ENCODE assay signal across 25 cellular contexts in the genomic region with DNA sequence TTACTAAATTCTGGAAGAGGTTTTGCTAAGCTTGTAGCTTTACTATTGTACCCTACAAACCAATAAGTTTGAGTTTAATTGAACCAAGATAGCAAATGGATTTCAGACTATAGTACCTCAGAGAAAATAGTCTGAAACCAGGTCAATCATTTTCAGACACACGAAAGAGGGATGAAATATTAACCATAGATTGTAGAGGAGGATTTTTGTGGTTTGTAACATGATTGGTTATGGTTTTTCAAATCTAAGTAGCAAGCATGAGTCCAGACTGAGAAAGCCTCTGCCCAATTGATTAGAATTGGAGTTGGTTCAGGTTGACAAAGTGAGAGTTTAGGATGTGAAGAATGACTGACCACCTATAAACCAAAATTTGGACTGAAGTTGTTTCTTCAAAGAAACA.
A peak's percentile ranks its signal among the peaks of the same experiment; 100 is the strongest.
DNase-seq lines count a peak whose midpoint lies in the region; ATAC-seq, FAIRE-seq and TF ChIP-seq lines count a peak whose summit lies in the region.
"Had no signal": no experiment of that assay in that cellular context is flagged by ENCODE, and none has a peak within 500 bp of the region (broad histone marks: within the 10 kb centered on the region; RNA-seq: fewer than 3 reads in every experiment).

No MANE protein-coding gene starts in this region.

- ATAC-seq in GM19438 (IDR thresholded peaks at IDR 0.05; ENCODE audit: low read depth, unreplicated experiment), result peak; percentile 84
- ATAC-seq in HG02759 (IDR thresholded peaks at IDR 0.05; ENCODE audit: unreplicated experiment), result peak; percentile 53
- peak; percentile 79 for ATAC-seq in HG03354 (IDR thresholded peaks at IDR 0.05; ENCODE audit: poor library complexity, severe bottlenecking, unreplicated experiment)
- no peak for ATAC-seq in omental fat pad (ENCODE audit: low FRiP score)
- ATAC-seq in right cardiac atrium, result no peak
- no peak for ATAC-seq in foreskin keratinocyte
- ATAC-seq: activated CD8-positive, alpha-beta T cell treated with anti-CD3 and anti-CD28 coated beads, Interleukin-2, amount 10 ng/mL, durations not matched to agents 7 days and 5 days; activated T-cell treated with anti-CD3 and anti-CD28 coated beads, Interleukin-2, amount 50 U/mL, for 4 hours; esophagus mucosa; K562; natural killer cell treated with Interleukin-12 subunit alpha and Interleukin-12 subunit beta and Interleukin-15 and Interleukin-18, amount 100 ng/mL, for 72 hours; SK-N-SH treated with all-trans-retinoic acid at 6 μM for 48 hours; stimulated activated naive CD8-positive, alpha-beta T cell treated with anti-CD3 and anti-CD28 coated beads, Interleukin-15, amount 100 ng/mL, for 72 hours had no signal

- TF ChIP-seq CTCF in omental fat pad (IDR thresholded peaks at IDR 0.05) (no peak), foreskin keratinocyte (conservative IDR thresholded peaks at IDR 0.05) (no peak)

- H3K36me3 ChIP-seq in small intestine (ENCODE audit: control insufficient read depth in 2 of 2, insufficient read depth in 2 of 2, low read length in 2 of 2), result no peaks in the 10 kb centered on the region
- H3K36me3 ChIP-seq: ascending aorta, upper lobe of left lung had no signal

- intact Hi-C loops in right cardiac atrium (cut with DNase I), result no loop called here

- 33 to 68% (median 54%) methylated on average over 1 of the region's 1 CpG for WGBS in small intestine, 3 donors
- 81% methylated on average over 1 of the region's 1 CpG for WGBS in right cardiac atrium

- DNase-seq in omental fat pad (ENCODE audit: low spot score), result no peak
- no peak for DNase-seq in small intestine
- no peak for DNase-seq in right cardiac atrium
- DNase-seq in foreskin keratinocyte, result no peak
- DNase-seq: activated CD4-positive, CD25-positive, alpha-beta regulatory T cell; activated CD8-positive, alpha-beta T cell treated with anti-CD3 and anti-CD28 coated beads, Interleukin-2, amount 10 ng/mL, durations not matched to agents 7 days and 5 days; activated naive CD4-positive, alpha-beta T cell treated with anti-CD3 and anti-CD28 coated beads, Interleukin-2, amount 10 ng/mL, durations not matched to agents 7 days and 5 days; activated T-cell treated with anti-CD3 and anti-CD28 coated beads, Interleukin-2, amount 50 U/mL, for 4 hours; COR-L47; effector CD4-positive, alpha-beta T cell; NCI-H2029; NCI-H446 treated with DMSO at 0.1 percent for 48 hours; NK-92 treated with Interleukin-12 subunit alpha and Interleukin-12 subunit beta, amount 100 ng/mL, for 24 hours; posterior cingulate gyrus; stimulated activated naive CD8-positive, alpha-beta T cell treated with anti-CD3 and anti-CD28 coated beads, Interleukin-15, amount 100 ng/mL, for 72 hours; T-helper 9 cell; upper lobe of left lung had no signal

- H3K4me3 ChIP-seq in small intestine (ENCODE audit: low read depth in 1 of 2, low read length in 2 of 2) (no peak overlapping the region), right cardiac atrium (ENCODE audit: low read length) (no peak overlapping the region)
- H3K4me3 ChIP-seq: ascending aorta, K562, upper lobe of left lung had no signal

- H3K9me3 ChIP-seq in small intestine (ENCODE audit: control insufficient read depth, low read depth), result no peaks in the 10 kb centered on the region
- no peaks in the 10 kb centered on the region for H3K9me3 ChIP-seq in right cardiac atrium (ENCODE audit: control insufficient read depth, low read length)
- H3K9me3 ChIP-seq: ascending aorta, upper lobe of left lung had no signal

- H3K27ac ChIP-seq in small intestine (ENCODE audit: low read depth in 1 of 2, low read length in 1 of 2) (no peak overlapping the region), right cardiac atrium (ENCODE audit: low read length) (no peak overlapping the region), foreskin keratinocyte (no peak overlapping the region)
- H3K27ac ChIP-seq: ascending aorta, upper lobe of left lung had no signal

- no peaks in the 10 kb centered on the region for H3K27me3 ChIP-seq in small intestine (ENCODE audit: control insufficient read depth in 2 of 2, insufficient read depth in 2 of 2, low read length in 2 of 2)
- H3K27me3 ChIP-seq in right cardiac atrium (ENCODE audit: control insufficient read depth, insufficient read depth), result no peaks in the 10 kb centered on the region
- H3K27me3 ChIP-seq in foreskin keratinocyte, result no peaks in the 10 kb centered on the region
- H3K27me3 ChIP-seq: ascending aorta, upper lobe of left lung had no signal

- H3K4me1 ChIP-seq in small intestine (ENCODE audit: control insufficient read depth in 2 of 2, insufficient read depth in 1 of 2, low read depth in 1 of 2, low read length in 1 of 2) (no peaks in the 10 kb centered on the region), right cardiac atrium (ENCODE audit: control insufficient read depth, insufficient read depth, low read length) (no peaks in the 10 kb centered on the region), foreskin keratinocyte (no peaks in the 10 kb centered on the region)
- H3K4me1 ChIP-seq: ascending aorta, upper lobe of left lung had no signal

- FAIRE-seq in small intestine (lab: Jason Lieb, UNC), result no peak
- FAIRE-seq: K562 had no signal

Comparison
In these comparisons a context has a peak if more than half of its experiments do, and no peak if none do; other contexts are left out.
1. ATAC-seq: peak in GM19438 (single experiment), HG02759 (single experiment) and HG03354 (single experiment); none in omental fat pad (single experiment), right cardiac atrium (0 of 2) and foreskin keratinocyte (single experiment).